30 cellular contexts compared by ENCODE assay signal in genomic region chr5:82160948-82161347, GRCh38.
A peak's percentile ranks its signal among the peaks of the same experiment; 100 is the strongest.
DNase-seq lines count a peak whose midpoint lies in the region; FAIRE-seq and TF ChIP-seq lines count a peak whose summit lies in the region.
"Had no signal": no experiment of that assay in that cellular context is flagged by ENCODE, and none has a peak within 500 bp of the region (broad histone marks: within the 10 kb centered on the region; RNA-seq: fewer than 3 reads in every experiment).

No MANE protein-coding gene starts in this region.

- H2AFZ ChIP-seq in astrocyte (ENCODE audit: low read depth, low read length) (no peak overlapping the region), neural progenitor cell (replicated peaks) (no peak overlapping the region)
- H2AFZ ChIP-seq: parathyroid adenoma had no signal

- H3K9ac ChIP-seq in astrocyte (ENCODE audit: low read length) (no peak overlapping the region), neural progenitor cell (no peak overlapping the region)
- H3K9ac ChIP-seq: parathyroid adenoma had no signal

- H3K4me1 ChIP-seq in astrocyte (ENCODE audit: insufficient read depth, low read length), result peaks cover 22% of the 10 kb centered on the region
- H3K4me1 ChIP-seq in neural progenitor cell, result peaks cover 30% of the 10 kb centered on the region
- H3K4me1 ChIP-seq: Peyer's patch had no signal

- H3K27ac Mint-ChIP-seq in astrocyte (ENCODE audit: unreplicated experiment) (peak overlapping the region; percentile 14), neural progenitor cell (no peak overlapping the region)
- H3K27ac Mint-ChIP-seq: activated CD8-positive, alpha-beta T cell treated with anti-CD3 and anti-CD28 coated beads for 36 hours; activated T-helper 1 cell treated with anti-CD3 and anti-CD28 coated beads, Interleukin-12 subunit alpha, Interleukin-12 subunit beta, Interleukin-2, Interleukin-4 antibody, amounts not matched to agents 30 ng/mL and 10 ng/mL and 1 ng/mL, durations not matched to agents 14 hours and 24 hours and 36 hours; immature natural killer cell had no signal

- TF ChIP-seq CTCF in BJ (IDR thresholded peaks at IDR 0.05; ENCODE audit: insufficient read depth, low read depth, low read length), result no peak
- no peak for TF ChIP-seq CTCF in astrocyte (IDR thresholded peaks at IDR 0.05; ENCODE audit: insufficient read depth, low read depth, low read length)
- no peak for TF ChIP-seq CTCF in neural progenitor cell (IDR thresholded peaks at IDR 0.05)
- TF ChIP-seq CTCF in GM10266 (IDR thresholded peaks at IDR 0.05; ENCODE audit: control insufficient read depth, insufficient read depth, low read depth, missing control alignments), result no peak

- H3K9me3 Mint-ChIP-seq in astrocyte (ENCODE audit: unreplicated experiment), result no peaks in the 10 kb centered on the region
- no peaks in the 10 kb centered on the region for H3K9me3 Mint-ChIP-seq in neural progenitor cell
- H3K9me3 Mint-ChIP-seq: activated CD8-positive, alpha-beta T cell treated with anti-CD3 and anti-CD28 coated beads for 36 hours; activated T-helper 1 cell treated with anti-CD3 and anti-CD28 coated beads, Interleukin-12 subunit alpha, Interleukin-12 subunit beta, Interleukin-2, Interleukin-4 antibody, amounts not matched to agents 30 ng/mL and 10 ng/mL and 1 ng/mL, durations not matched to agents 14 hours and 24 hours and 36 hours; CD4-positive, CD25-positive, alpha-beta regulatory T cell; immature natural killer cell had no signal

- H3K4me1 Mint-ChIP-seq in astrocyte (ENCODE audit: low read depth, unreplicated experiment) (peaks cover 39% of the 10 kb centered on the region), neural progenitor cell (peaks cover 18% of the 10 kb centered on the region)
- H3K4me1 Mint-ChIP-seq: immature natural killer cell had no signal

- H3K4me3 Mint-ChIP-seq in astrocyte (ENCODE audit: unreplicated experiment) (no peak overlapping the region), neural progenitor cell (no peak overlapping the region)
- H3K4me3 Mint-ChIP-seq: activated CD8-positive, alpha-beta T cell treated with anti-CD3 and anti-CD28 coated beads for 36 hours; activated T-helper 1 cell treated with anti-CD3 and anti-CD28 coated beads, Interleukin-12 subunit alpha, Interleukin-12 subunit beta, Interleukin-2, Interleukin-4 antibody, amounts not matched to agents 30 ng/mL and 10 ng/mL and 1 ng/mL, durations not matched to agents 14 hours and 24 hours and 36 hours; CD4-positive, CD25-positive, alpha-beta regulatory T cell; immature natural killer cell had no signal

- H3K4me2 ChIP-seq in astrocyte (ENCODE audit: low read length) (no peak overlapping the region), neural progenitor cell (no peak overlapping the region)

- POLR2A ChIA-PET in BJ (lab: Charles Lee), result no interaction called here

- no peaks in the 10 kb centered on the region for H3K36me3 Mint-ChIP-seq in astrocyte (ENCODE audit: low read depth, unreplicated experiment)
- no peaks in the 10 kb centered on the region for H3K36me3 Mint-ChIP-seq in neural progenitor cell
- H3K36me3 Mint-ChIP-seq: CD4-positive, CD25-positive, alpha-beta regulatory T cell; immature natural killer cell had no signal

- H3K79me2 ChIP-seq in astrocyte (ENCODE audit: insufficient read depth, low read length) (no peaks in the 10 kb centered on the region), neural progenitor cell (ENCODE audit: low read depth) (no peaks in the 10 kb centered on the region)
- H3K79me2 ChIP-seq: parathyroid adenoma had no signal

- H3K4me3 ChIP-seq in BJ (ENCODE audit: low read depth, low read length), result no peak overlapping the region
- H3K4me3 ChIP-seq in astrocyte (ENCODE audit: insufficient read depth, low read depth, low read length), result no peak overlapping the region
- no peak overlapping the region for H3K4me3 ChIP-seq in neural progenitor cell
- H3K4me3 ChIP-seq: GM12878, Peyer's patch, right atrium auricular region, suprapubic skin, upper lobe of left lung had no signal

- CTCF ChIA-PET in BJ (lab: Yijun Ruan, JAX), result no interaction called here

- FAIRE-seq in astrocyte (lab: Jason Lieb, UNC), result no peak
- FAIRE-seq: endothelial cell of umbilical vein, GM12878 had no signal

- H3K27me3 Mint-ChIP-seq in astrocyte (ENCODE audit: low read depth, unreplicated experiment), result no peaks in the 10 kb centered on the region
- no peaks in the 10 kb centered on the region for H3K27me3 Mint-ChIP-seq in neural progenitor cell (ENCODE audit: insufficient read depth, low read depth)
- H3K27me3 Mint-ChIP-seq: activated CD8-positive, alpha-beta T cell treated with anti-CD3 and anti-CD28 coated beads for 36 hours; CD4-positive, CD25-positive, alpha-beta regulatory T cell had no signal

- peak; percentile 69 for DNase-seq in BJ (ENCODE audit: low read depth)
- peak; percentile 18 for DNase-seq in H4 (ENCODE audit: low spot score)
- DNase-seq in astrocyte (ENCODE audit: low read depth), result no peak
- DNase-seq in neural progenitor cell (ENCODE audit: low spot score), result peak; percentile 22
- DNase-seq in HT-29 (ENCODE audit: low spot score), result no peak
- DNase-seq in GM10266 (ENCODE audit: extremely low spot score), result no peak
- no peak for DNase-seq in NCI-H526 (lab: John Stamatoyannopoulos, UW)
- DNase-seq: activated CD8-positive, alpha-beta memory T cell treated with anti-CD3 and anti-CD28 coated beads, Interleukin-2, amount 50 U/mL, for 48 hours; activated CD8-positive, alpha-beta T cell treated with anti-CD3 and anti-CD28 coated beads for 36 hours; activated naive CD4-positive, alpha-beta T cell treated with anti-CD3 and anti-CD28 coated beads, Interleukin-2, amount 50 U/mL, for 16 hours; amniotic stem cell; CD4-positive, CD25-positive, alpha-beta regulatory T cell; DMS79 treated with DMSO at 0.1 percent for 48 hours; HCEC 1CT; immature natural killer cell; mesendoderm; NCI-H1048; NCI-H1694 treated with DMSO at 0.1 percent for 48 hours; NCI-H2171 treated with DMSO at 0.1 percent for 48 hours; NCI-H510A; Peyer's patch; stimulated activated CD4-positive, alpha-beta T cell treated with anti-CD3 and anti-CD28 coated beads, Interleukin-1b, Interleukin-23, amount 100 ng/mL, for 48 hours; stimulated activated naive CD4-positive, alpha-beta T cell treated with Interleukin-2 at 50 U/mL for 16 hours; upper lobe of left lung had no signal

- H3K27me3 ChIP-seq in BJ (ENCODE audit: control insufficient read depth, insufficient read depth, low read length) (no peaks in the 10 kb centered on the region), astrocyte (ENCODE audit: insufficient read depth, low read length) (no peaks in the 10 kb centered on the region), neural progenitor cell (no peaks in the 10 kb centered on the region)
- H3K27me3 ChIP-seq: Peyer's patch, right atrium auricular region, suprapubic skin, upper lobe of left lung had no signal

- H4K20me1 ChIP-seq in astrocyte (ENCODE audit: insufficient read depth, low read length), result no peaks in the 10 kb centered on the region
- no peaks in the 10 kb centered on the region for H4K20me1 ChIP-seq in neural progenitor cell (ENCODE audit: low read depth)

- H3K9me3 ChIP-seq in astrocyte (ENCODE audit: insufficient read depth, low read depth, low read length) (no peaks in the 10 kb centered on the region), neural progenitor cell (ENCODE audit: low read depth) (no peaks in the 10 kb centered on the region)
- H3K9me3 ChIP-seq: Peyer's patch, right atrium auricular region, suprapubic skin, upper lobe of left lung had no signal

- H3K36me3 ChIP-seq in BJ (ENCODE audit: control insufficient read depth, insufficient read depth, low read length) (no peaks in the 10 kb centered on the region), astrocyte (ENCODE audit: insufficient read depth, low read length) (no peaks in the 10 kb centered on the region), neural progenitor cell (no peaks in the 10 kb centered on the region)
- H3K36me3 ChIP-seq: Peyer's patch, right atrium auricular region, suprapubic skin, upper lobe of left lung had no signal

- peaks cover 15% of the 10 kb centered on the region for H3F3A ChIP-seq in neural progenitor cell (ENCODE audit: low read depth)

- H3K27ac ChIP-seq in astrocyte (ENCODE audit: low read depth, low read length), result no peak overlapping the region
- H3K27ac ChIP-seq in neural progenitor cell, result no peak overlapping the region
- H3K27ac ChIP-seq: parathyroid adenoma, Peyer's patch, right atrium auricular region, suprapubic skin, upper lobe of left lung had no signal

Comparison
In these comparisons a context has a peak if more than half of its experiments do, and no peak if none do; other contexts are left out.
1. DNase-seq: peak in BJ (single experiment), H4 (single experiment) and neural progenitor cell (single experiment); none in astrocyte (single experiment), HT-29 (single experiment), GM10266 (single experiment) and NCI-H526 (0 of 2).